1 cellular context compared by ENCODE assay signal in the genomic region with DNA sequence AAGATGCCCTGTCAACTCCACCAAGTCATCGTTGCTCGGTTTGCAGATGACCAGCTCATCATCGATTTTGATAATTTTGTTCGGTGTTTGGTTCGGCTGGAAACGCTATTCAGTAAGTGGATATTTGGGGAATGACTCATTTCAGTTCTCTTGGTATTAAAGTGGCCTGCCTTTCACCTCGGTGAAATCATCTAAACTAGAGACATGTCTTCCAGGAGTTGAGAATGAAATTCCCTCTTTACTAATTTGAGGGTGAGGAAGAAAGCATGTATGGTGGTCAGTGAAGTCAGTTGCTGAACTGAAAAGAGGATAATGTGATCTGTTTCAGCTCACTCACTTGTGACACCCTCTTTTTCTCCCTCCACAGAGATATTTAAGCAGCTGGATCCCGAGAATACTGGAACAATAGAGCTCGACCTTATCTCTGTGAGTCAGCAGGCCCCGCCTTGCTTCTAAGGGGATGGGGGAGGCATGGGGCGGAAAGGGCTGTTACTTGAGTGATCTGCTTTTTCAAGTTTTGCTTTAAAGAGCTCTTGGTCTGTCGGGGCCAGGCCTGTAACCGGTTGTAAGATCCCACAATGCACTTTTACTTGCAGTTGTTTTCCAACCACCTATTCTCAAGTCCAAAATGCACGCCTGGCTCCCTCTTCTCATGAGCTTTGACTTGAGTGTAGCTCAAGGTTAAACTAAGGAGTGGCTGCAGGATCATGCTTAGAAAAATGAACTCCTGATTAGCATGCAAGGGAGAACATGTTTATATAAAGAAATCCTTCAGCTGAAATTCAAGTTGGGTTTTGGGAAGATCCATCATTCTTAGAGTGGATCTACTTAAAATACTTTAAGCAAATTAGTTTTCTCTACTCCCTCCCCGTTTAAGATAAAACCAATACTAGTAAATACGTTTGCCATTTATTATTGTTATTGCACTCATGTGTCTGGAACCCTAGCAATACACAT.
TF ChIP-seq lines count a peak whose summit lies in the region.

No MANE protein-coding gene starts in this region.

TF ChIP-seq in K562, 482 proteins besides CTCF, POLR2A, EP300 and RAD21 (continued from another document and continues in another):
- TF ChIP-seq, protein P1, sequence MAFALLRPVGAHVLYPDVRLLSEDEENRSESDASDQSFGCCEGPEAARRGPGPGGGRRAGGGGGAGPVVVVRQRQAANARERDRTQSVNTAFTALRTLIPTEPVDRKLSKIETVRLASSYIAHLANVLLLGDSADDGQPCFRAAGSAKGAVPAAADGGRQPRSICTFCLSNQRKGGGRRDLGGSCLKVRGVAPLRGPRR (CRISPR knock-in tag; IDR thresholded peaks at IDR 0.05), result peak; percentile 39; the same call in 1 of the 2 replicates
- no peak for TF ChIP-seq NR1H2 (CRISPR knock-in tag; IDR thresholded peaks at IDR 0.05)
- TF ChIP-seq ZNF695 (CRISPR knock-in tag; IDR thresholded peaks at IDR 0.05), result no peak
- TF ChIP-seq BCL6 (CRISPR knock-in tag; IDR thresholded peaks at IDR 0.05), result 0 out of 2 replicates have a peak, but pooled peaks have one; percentile 9
- peak; percentile 21; the same call in 1 of the 2 replicates for TF ChIP-seq ILK (tag; IDR thresholded peaks at IDR 0.05; ENCODE audit: borderline replicate concordance, low read depth)
- no peak for TF ChIP-seq ZBTB26 (CRISPR knock-in tag; IDR thresholded peaks at IDR 0.05)
- no peak for TF ChIP-seq ZNF655 (CRISPR knock-in tag; IDR thresholded peaks at IDR 0.05)
- 0 out of 2 replicates have a peak, but pooled peaks have one; percentile 24 for TF ChIP-seq IRF9 (tag; IDR thresholded peaks at IDR 0.05)
- TF ChIP-seq LEF1 (IDR thresholded peaks at IDR 0.05), result peak; percentile 97
- TF ChIP-seq ZFP36 (IDR thresholded peaks at IDR 0.05; ENCODE audit: low read depth, low read length, partially characterized antibody), result no peak
- TF ChIP-seq FOSL1 (tag; conservative IDR thresholded peaks at IDR 0.05), result peak; percentile 98
- no peak for TF ChIP-seq ZBTB8A (IDR thresholded peaks at IDR 0.05; ENCODE audit: partially characterized antibody)
- TF ChIP-seq LCOR (CRISPR knock-in tag; IDR thresholded peaks at IDR 0.05), result peak; percentile 87
- TF ChIP-seq NCOA1 (IDR thresholded peaks at IDR 0.05; ENCODE audit: low read depth), result peak; percentile 80; the same call in 1 of the 2 replicates
- no peak; the same call in 1 of the 2 replicates for TF ChIP-seq ZNF239 (CRISPR knock-in tag; IDR thresholded peaks at IDR 0.05)
- TF ChIP-seq POLR2AphosphoS5 (IDR thresholded peaks at IDR 0.05; ENCODE audit: control insufficient read depth, insufficient read depth, low read depth, low read length), result peak; percentile 96
- TF ChIP-seq BDP1 (IDR thresholded peaks at IDR 0.05; ENCODE audit: insufficient read depth, insufficient read length), result no peak
- TF ChIP-seq CBFA2T2 (conservative IDR thresholded peaks at IDR 0.05), result peak; percentile 86
- TF ChIP-seq, protein P2, sequence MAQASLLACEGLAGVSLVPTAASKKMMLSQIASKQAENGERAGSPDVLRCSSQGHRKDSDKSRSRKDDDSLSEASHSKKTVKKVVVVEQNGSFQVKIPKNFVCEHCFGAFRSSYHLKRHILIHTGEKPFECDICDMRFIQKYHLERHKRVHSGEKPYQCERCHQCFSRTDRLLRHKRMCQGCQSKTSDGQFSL (CRISPR knock-in tag; IDR thresholded peaks at IDR 0.05), result peak; percentile 77
- TF ChIP-seq, protein P2 (tag; IDR thresholded peaks at IDR 0.05), result peak in 1 of 2 experiments; percentile 68; a peak in 1 of 4 replicates
- TF ChIP-seq CCNT2 (IDR thresholded peaks at IDR 0.05; ENCODE audit: borderline replicate concordance, extremely low read depth, insufficient read length, low read depth, low read length), result peak; percentile 91
- TF ChIP-seq MAFK (IDR thresholded peaks at IDR 0.05; ENCODE audit: low read length), result peak; percentile 54
- TF ChIP-seq CHD4 (IDR thresholded peaks at IDR 0.05; ENCODE audit: insufficient read depth, insufficient replicate concordance, low read depth, low read length, poor library complexity, severe bottlenecking), result no peak
- peak; percentile 68 for TF ChIP-seq MTA2 (IDR thresholded peaks at IDR 0.05; ENCODE audit: low read depth)
- TF ChIP-seq, protein P3, sequence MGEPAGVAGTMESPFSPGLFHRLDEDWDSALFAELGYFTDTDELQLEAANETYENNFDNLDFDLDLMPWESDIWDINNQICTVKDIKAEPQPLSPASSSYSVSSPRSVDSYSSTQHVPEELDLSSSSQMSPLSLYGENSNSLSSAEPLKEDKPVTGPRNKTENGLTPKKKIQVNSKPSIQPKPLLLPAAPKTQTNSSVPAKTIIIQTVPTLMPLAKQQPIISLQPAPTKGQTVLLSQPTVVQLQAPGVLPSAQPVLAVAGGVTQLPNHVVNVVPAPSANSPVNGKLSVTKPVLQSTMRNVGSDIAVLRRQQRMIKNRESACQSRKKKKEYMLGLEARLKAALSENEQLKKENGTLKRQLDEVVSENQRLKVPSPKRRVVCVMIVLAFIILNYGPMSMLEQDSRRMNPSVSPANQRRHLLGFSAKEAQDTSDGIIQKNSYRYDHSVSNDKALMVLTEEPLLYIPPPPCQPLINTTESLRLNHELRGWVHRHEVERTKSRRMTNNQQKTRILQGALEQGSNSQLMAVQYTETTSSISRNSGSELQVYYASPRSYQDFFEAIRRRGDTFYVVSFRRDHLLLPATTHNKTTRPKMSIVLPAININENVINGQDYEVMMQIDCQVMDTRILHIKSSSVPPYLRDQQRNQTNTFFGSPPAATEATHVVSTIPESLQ (CRISPR knock-in tag; IDR thresholded peaks at IDR 0.05), result peak; percentile 16; the same call in 1 of the 2 replicates
- TF ChIP-seq VEZF1 (CRISPR knock-in tag; IDR thresholded peaks at IDR 0.05), result peak; percentile 96
- peak; percentile 70 for TF ChIP-seq SUPT5H (IDR thresholded peaks at IDR 0.05)
- TF ChIP-seq UBTF (IDR thresholded peaks at IDR 0.05; ENCODE audit: borderline replicate concordance in 1 of 2, low read depth in 2 of 2, low read length in 2 of 2), result no peak
- TF ChIP-seq, protein P4, sequence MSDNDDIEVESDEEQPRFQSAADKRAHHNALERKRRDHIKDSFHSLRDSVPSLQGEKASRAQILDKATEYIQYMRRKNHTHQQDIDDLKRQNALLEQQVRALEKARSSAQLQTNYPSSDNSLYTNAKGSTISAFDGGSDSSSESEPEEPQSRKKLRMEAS (CRISPR knock-in tag; IDR thresholded peaks at IDR 0.05), result peak; percentile 62; the same call in 1 of the 2 replicates
- TF ChIP-seq ELF1 (tag; IDR thresholded peaks at IDR 0.05), result peak; percentile 8; the same call in 1 of the 2 replicates
- TF ChIP-seq MYC (IDR thresholded peaks at IDR 0.05; ENCODE audit: low read depth, low read length), result peak; percentile 69; the same call in 1 of the 2 replicates
- 0 out of 2 replicates have a peak, but pooled peaks have one; percentile 10 for TF ChIP-seq MYC (CRISPR knock-in tag; IDR thresholded peaks at IDR 0.05; ENCODE audit: borderline replicate concordance, low read depth)
- peak; percentile 32; the same call in 1 of the 2 replicates for TF ChIP-seq ZNF24 (IDR thresholded peaks at IDR 0.05)
- TF ChIP-seq, protein P5, sequence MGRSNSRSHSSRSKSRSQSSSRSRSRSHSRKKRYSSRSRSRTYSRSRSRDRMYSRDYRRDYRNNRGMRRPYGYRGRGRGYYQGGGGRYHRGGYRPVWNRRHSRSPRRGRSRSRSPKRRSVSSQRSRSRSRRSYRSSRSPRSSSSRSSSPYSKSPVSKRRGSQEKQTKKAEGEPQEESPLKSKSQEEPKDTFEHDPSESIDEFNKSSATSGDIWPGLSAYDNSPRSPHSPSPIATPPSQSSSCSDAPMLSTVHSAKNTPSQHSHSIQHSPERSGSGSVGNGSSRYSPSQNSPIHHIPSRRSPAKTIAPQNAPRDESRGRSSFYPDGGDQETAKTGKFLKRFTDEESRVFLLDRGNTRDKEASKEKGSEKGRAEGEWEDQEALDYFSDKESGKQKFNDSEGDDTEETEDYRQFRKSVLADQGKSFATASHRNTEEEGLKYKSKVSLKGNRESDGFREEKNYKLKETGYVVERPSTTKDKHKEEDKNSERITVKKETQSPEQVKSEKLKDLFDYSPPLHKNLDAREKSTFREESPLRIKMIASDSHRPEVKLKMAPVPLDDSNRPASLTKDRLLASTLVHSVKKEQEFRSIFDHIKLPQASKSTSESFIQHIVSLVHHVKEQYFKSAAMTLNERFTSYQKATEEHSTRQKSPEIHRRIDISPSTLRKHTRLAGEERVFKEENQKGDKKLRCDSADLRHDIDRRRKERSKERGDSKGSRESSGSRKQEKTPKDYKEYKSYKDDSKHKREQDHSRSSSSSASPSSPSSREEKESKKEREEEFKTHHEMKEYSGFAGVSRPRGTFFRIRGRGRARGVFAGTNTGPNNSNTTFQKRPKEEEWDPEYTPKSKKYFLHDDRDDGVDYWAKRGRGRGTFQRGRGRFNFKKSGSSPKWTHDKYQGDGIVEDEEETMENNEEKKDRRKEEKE (IDR thresholded peaks at IDR 0.05; ENCODE audit: borderline replicate concordance in 1 of 2, control insufficient read depth in 1 of 2, low read depth in 2 of 2, low read length in 1 of 2), result peak in 1 of 2 experiments; percentile 64; a peak in 2 of 4 replicates
- TF ChIP-seq ZHX1 (conservative IDR thresholded peaks at IDR 0.05; ENCODE audit: low read length), result 0 out of 2 replicates have a peak, but pooled peaks have one; percentile 39
- peak; percentile 92 for TF ChIP-seq MTA3 (IDR thresholded peaks at IDR 0.05; ENCODE audit: borderline replicate concordance)
- TF ChIP-seq RBFOX2 (IDR thresholded peaks at IDR 0.05; ENCODE audit: low read depth, low read length), result peak; percentile 48; the same call in 1 of the 2 replicates
